14 cellular contexts compared by ENCODE assay signal in genomic region chr6:156021746-156022396, GRCh38.
DNase-seq lines count a peak whose midpoint lies in the region; ATAC-seq and TF ChIP-seq lines count a peak whose summit lies in the region.
"Had no signal": no experiment of that assay in that cellular context is flagged by ENCODE, and none has a peak within 500 bp of the region (broad histone marks: within the 10 kb centered on the region; RNA-seq: fewer than 3 reads in every experiment).

No MANE protein-coding gene starts in this region.

- H2AK5ac ChIP-seq in mesenchymal stem cell (ENCODE audit: low read length, severe bottlenecking): no peak overlapping the region

- H3K27me3 ChIP-seq in PC-9 (ENCODE audit: insufficient read depth, low read depth) (no peaks in the 10 kb centered on the region), esophagus (ENCODE audit: control insufficient read depth in 1 of 2, insufficient read depth in 2 of 2, low read length in 2 of 2) (no peaks in the 10 kb centered on the region), mesenchymal stem cell (ENCODE audit: control insufficient read depth in 1 of 2, insufficient read depth in 1 of 2, low read length in 2 of 2) (no peaks in the 10 kb centered on the region)
- H3K27me3 ChIP-seq: neutrophil had no signal

- H3F3A ChIP-seq in PC-9 (ENCODE audit: insufficient read depth, low read depth): no peaks in the 10 kb centered on the region

- no peaks in the 10 kb centered on the region for H3K9me2 ChIP-seq in PC-9 (ENCODE audit: insufficient read depth)

- H3K23ac ChIP-seq in mesenchymal stem cell (ENCODE audit: low read length in 2 of 2): no peak overlapping the region

- H3K4me2 ChIP-seq in PC-9 (no peak overlapping the region), mesenchymal stem cell (ENCODE audit: low read length, poor library complexity, severe bottlenecking) (no peak overlapping the region)

- peak overlapping the region; percentile 41; the same call in 1 of the 2 replicates for H3K27ac ChIP-seq in PC-9
- H3K27ac ChIP-seq in esophagus (ENCODE audit: low read depth in 2 of 2, low read length in 1 of 2): peak overlapping the region; percentile 2 to 45
- H3K27ac ChIP-seq in mesenchymal stem cell (ENCODE audit: low read length, poor library complexity, severe bottlenecking): no peak overlapping the region
- H3K27ac ChIP-seq: neutrophil had no signal

- peak overlapping the region; percentile 82 to 96 for H2BK12ac ChIP-seq in mesenchymal stem cell (ENCODE audit: low read length in 2 of 2)

- ATAC-seq in GM18907 (IDR thresholded peaks at IDR 0.05; ENCODE audit: unreplicated experiment): no peak
- ATAC-seq: Panc1 had no signal

- TF ChIP-seq CTCF in AG10803 (conservative IDR thresholded peaks at IDR 0.05; ENCODE audit: low read length) (no peak), PC-9 (conservative IDR thresholded peaks at IDR 0.05) (no peak)

- CTCF ChIA-PET in PC-9 (lab: Charles Lee): no interaction called here

- DNase-seq in AG10803 (ENCODE audit: low read depth) (peak; percentile 71), PC-9 (no peak), mesenchymal stem cell (peak; percentile 84), NCI-H2029 (lab: John Stamatoyannopoulos, UW) (no peak), NCI-H2081 treated with DMSO at 0.1 percent for 48 hours (lab: John Stamatoyannopoulos, UW) (no peak), 8988T (no peak)
- DNase-seq: activated naive CD4-positive, alpha-beta T cell treated with anti-CD3 and anti-CD28 coated beads, Interleukin-2, amount 10 ng/mL, durations not matched to agents 7 days and 5 days; NCI-H1048; NCI-H446; T-helper 9 cell had no signal

- no peak overlapping the region for H3K4me3 ChIP-seq in AG10803 (ENCODE audit: low read length)
- no peak overlapping the region for H3K4me3 ChIP-seq in PC-9
- H3K4me3 ChIP-seq in esophagus (ENCODE audit: low read depth in 1 of 2, low read length in 2 of 2): no peak overlapping the region
- H3K4me3 ChIP-seq in mesenchymal stem cell (ENCODE audit: insufficient read depth in 1 of 2, low read depth in 1 of 2, low read length in 2 of 2): no peak overlapping the region

- H2AFZ ChIP-seq in PC-9: peak overlapping the region; percentile 62; the same call in 1 of the 2 replicates
- peak overlapping the region; percentile 54 for H2AFZ ChIP-seq in mesenchymal stem cell (ENCODE audit: low read depth, low read length)

- H3K79me2 ChIP-seq in PC-9 (ENCODE audit: low read depth): no peaks in the 10 kb centered on the region

- H3K14ac ChIP-seq in mesenchymal stem cell (ENCODE audit: low read length in 2 of 2): no peak overlapping the region

- peak overlapping the region in 1 of 2 experiments; percentile 61 for H3K18ac ChIP-seq in mesenchymal stem cell (ENCODE audit: low read depth in 1 of 2, low read length in 2 of 2)

- BruUV-seq in PC-9 (replicated peaks; lab: Mats Ljungman, UMichigan): no TSS peak

- no peaks in the 10 kb centered on the region for H4K20me1 ChIP-seq in PC-9 (ENCODE audit: insufficient read depth)

- POLR2A ChIA-PET in PC-9 (lab: Charles Lee; ENCODE audit: unreplicated experiment): no interaction called here

- H2BK15ac ChIP-seq in mesenchymal stem cell (ENCODE audit: low read depth, poor library complexity, severe bottlenecking): no peak overlapping the region

- WGBS in esophagus, 2 donors: 56 to 84% methylated on average over 6 of the region's 6 CpGs
- WGBS in mesenchymal stem cell: 75% methylated on average over 5 of the region's 6 CpGs

- H2BK120ac ChIP-seq in mesenchymal stem cell (ENCODE audit: low read depth, low read length): peak overlapping the region; percentile 12

- H3K4me1 ChIP-seq in PC-9 (replicated peaks; ENCODE audit: insufficient read depth) (no peaks in the 10 kb centered on the region), esophagus (ENCODE audit: control insufficient read depth in 2 of 2, insufficient read depth in 2 of 2, low read length in 1 of 2) (peaks cover 0 to 3% of the 10 kb centered on the region in 2 donors), mesenchymal stem cell (ENCODE audit: control insufficient read depth, insufficient read depth, low read depth, low read length) (no peaks in the 10 kb centered on the region)

- H2BK5ac ChIP-seq in mesenchymal stem cell (ENCODE audit: low read depth, low read length, poor library complexity, severe bottlenecking): no peak overlapping the region

- intact Hi-C loops in PC-9 (cut with micrococcal nuclease; ENCODE audit: unreplicated experiment): no loop called here

- H3K36me3 ChIP-seq in PC-9 (ENCODE audit: low read depth) (no peaks in the 10 kb centered on the region), esophagus (ENCODE audit: control insufficient read depth in 2 of 2, insufficient read depth in 2 of 2, low read length in 1 of 2) (no peaks in the 10 kb centered on the region), mesenchymal stem cell (ENCODE audit: control insufficient read depth in 1 of 2, insufficient read depth in 2 of 2, low read depth in 1 of 2, low read length in 2 of 2) (no peaks in the 10 kb centered on the region)
- H3K36me3 ChIP-seq: neutrophil had no signal

- H3K4ac ChIP-seq in mesenchymal stem cell (ENCODE audit: low read depth in 1 of 2, low read length in 2 of 2): peak overlapping the region; percentile 9 to 45

- peak overlapping the region; percentile 12 for H4K91ac ChIP-seq in mesenchymal stem cell (ENCODE audit: low read length)

- H3K79me1 ChIP-seq in mesenchymal stem cell (replicated peaks; ENCODE audit: low read length, poor library complexity, severe bottlenecking): no peaks in the 10 kb centered on the region

- peak overlapping the region; percentile 69 for H3K9ac ChIP-seq in mesenchymal stem cell (ENCODE audit: low read length)

- peak overlapping the region; percentile 81 for H4K8ac ChIP-seq in mesenchymal stem cell (ENCODE audit: low read length)

- H3K9me3 ChIP-seq in PC-9 (ENCODE audit: insufficient read depth, low read depth): no peaks in the 10 kb centered on the region
- peaks cover 0 to 5% of the 10 kb centered on the region in 2 donors for H3K9me3 ChIP-seq in esophagus (ENCODE audit: control insufficient read depth in 2 of 2, insufficient read depth in 1 of 2, low read depth in 1 of 2, low read length in 1 of 2)
- peaks cover 23% of the 10 kb centered on the region for H3K9me3 ChIP-seq in mesenchymal stem cell (ENCODE audit: control insufficient read depth, low read length)
- H3K9me3 ChIP-seq: neutrophil had no signal

Comparison
In these comparisons a context has a peak if more than half of its experiments do, and no peak if none do; other contexts are left out.
1. DNase-seq: peak in AG10803 (single experiment) and mesenchymal stem cell (single experiment); none in PC-9 (0 of 2), NCI-H2029 (single experiment), NCI-H2081 treated with DMSO at 0.1 percent for 48 hours (single experiment) and 8988T (single experiment).